In genomic region chr7:2924866-2925840, GRCh38 we compare ENCODE assay signal across 16 cellular contexts.
DNase-seq lines count a peak whose midpoint lies in the region; ATAC-seq and TF ChIP-seq lines count a peak whose summit lies in the region.
"Had no signal": no experiment of that assay in that cellular context is flagged by ENCODE, and none has a peak within 500 bp of the region (broad histone marks: within the 10 kb centered on the region; RNA-seq: fewer than 3 reads in every experiment).

No MANE protein-coding gene starts in this region.

- POLR2A ChIA-PET in AG04450 (lab: Yijun Ruan, JAX): no interaction called here
- POLR2A ChIA-PET in WTC11 (lab: Charles Lee): no interaction called here

- in situ Hi-C loops in KBM-7 (cut with MboI; ENCODE audit: low pct_unique_long_range_greater_than_20kb, low sequenced_read_pairs): no loop called here

- peaks cover 27% of the 10 kb centered on the region for H3K27me3 ChIP-seq in AG04450 (ENCODE audit: control insufficient read depth, insufficient read depth, low read length)

- ATAC-seq in WTC11 (no peak), GM21423 (IDR thresholded peaks at IDR 0.05; ENCODE audit: unreplicated experiment) (no peak)

- peaks cover 5% of the 10 kb centered on the region for H3K9me3 Mint-ChIP-seq in WTC11
- H3K9me3 Mint-ChIP-seq: activated naive CD8-positive, alpha-beta T cell treated with anti-CD3 and anti-CD28 coated beads, Interleukin-2, amount 10 ng/mL, durations not matched to agents 7 days and 5 days had no signal

- H3K4me1 Mint-ChIP-seq in WTC11: no peaks in the 10 kb centered on the region
- H3K4me1 Mint-ChIP-seq: activated naive CD8-positive, alpha-beta T cell treated with anti-CD3 and anti-CD28 coated beads, Interleukin-2, amount 10 ng/mL, durations not matched to agents 7 days and 5 days; CD4-positive, alpha-beta memory T cell; IgD-negative memory B cell had no signal

- H3K4me3 Mint-ChIP-seq in WTC11: no peak overlapping the region
- H3K4me3 Mint-ChIP-seq: activated naive CD8-positive, alpha-beta T cell treated with anti-CD3 and anti-CD28 coated beads, Interleukin-2, amount 10 ng/mL, durations not matched to agents 7 days and 5 days; IgD-negative memory B cell had no signal

- DNase-seq in NCI-H345 (lab: John Stamatoyannopoulos, UW) (peak; percentile 8), NCI-H345 treated with DMSO at 0.1 percent for 48 hours (lab: John Stamatoyannopoulos, UW; ENCODE audit: unreplicated experiment) (no peak), AG04450 (ENCODE audit: low read depth, low spot score) (no peak), WTC11 (ENCODE audit: low spot score) (peak; percentile 6), mesenteric fat pad (ENCODE audit: low spot score) (peak; percentile 77), 8988T (no peak), KBM-7 (no peak)
- DNase-seq: activated CD4-positive, CD25-positive, alpha-beta regulatory T cell treated with anti-CD3 and anti-CD28 coated beads, Interleukin-2, amount 50 U/mL, for 72 hours; CD4-positive, alpha-beta memory T cell; NCI-H2227 treated with DMSO at 0.1 percent for 48 hours; SHP77; trophoblast cell had no signal

- no peaks in the 10 kb centered on the region; the same call in 1 of the 2 replicates for H3K9me3 ChIP-seq in AG04450 (ENCODE audit: control insufficient read depth, insufficient read depth, low read length)
- H3K9me3 ChIP-seq: breast epithelium had no signal

- CTCF ChIA-PET in AG04450 (lab: Charles Lee): interaction anchor here (1.1 kb wide), 1 partner anchor 9 kb away, joined by 3 read pairs; no protein-coding TSS in a partner anchor
- CTCF ChIA-PET in WTC11 (lab: Charles Lee): interaction anchor here (1.0 to 2.7 kb wide), 2 partner anchors 8 to 38 kb away, joined by 4 to 7 read pairs; no protein-coding TSS in a partner anchor

- H3K27ac Mint-ChIP-seq in WTC11: no peak overlapping the region

- peaks cover 4% of the 10 kb centered on the region for H3K36me3 Mint-ChIP-seq in WTC11

- H3K27me3 Mint-ChIP-seq in WTC11 (ENCODE audit: low read depth): no peaks in the 10 kb centered on the region
- H3K27me3 Mint-ChIP-seq: activated naive CD8-positive, alpha-beta T cell treated with anti-CD3 and anti-CD28 coated beads, Interleukin-2, amount 10 ng/mL, durations not matched to agents 7 days and 5 days; CD4-positive, alpha-beta memory T cell; IgD-negative memory B cell had no signal

- H3K27ac ChIP-seq in AG04450 (ENCODE audit: low read depth, low read length): peak overlapping the region; percentile 2
- H3K27ac ChIP-seq: breast epithelium had no signal

- H3K4me3 ChIP-seq in AG04450 (ENCODE audit: low read depth, low read length): no peak overlapping the region
- H3K4me3 ChIP-seq: breast epithelium had no signal

- no peak for TF ChIP-seq CTCF in AG04450 (IDR thresholded peaks at IDR 0.05; ENCODE audit: low read depth, low read length)
- no peak for TF ChIP-seq CTCF in WTC11 (IDR thresholded peaks at IDR 0.05)

TF ChIP-seq in WTC11, 78 proteins besides CTCF, POLR2A, EP300 and RAD21:
- no peak for TF ChIP-seq GRHL2 (CRISPR knock-in tag; IDR thresholded peaks at IDR 0.05; ENCODE audit: insufficient replicate concordance, severe bottlenecking)
- TF ChIP-seq SOX15 (CRISPR knock-in tag; IDR thresholded peaks at IDR 0.05): no peak
- TF ChIP-seq USF2 (CRISPR knock-in tag; IDR thresholded peaks at IDR 0.05): no peak
- no peak for TF ChIP-seq TEAD4 (CRISPR knock-in tag; IDR thresholded peaks at IDR 0.05)
- no peak for TF ChIP-seq ATF3 (CRISPR knock-in tag; conservative IDR thresholded peaks at IDR 0.05)
- no peak for TF ChIP-seq ATF1 (CRISPR knock-in tag; IDR thresholded peaks at IDR 0.05)
- TF ChIP-seq, protein P1, sequence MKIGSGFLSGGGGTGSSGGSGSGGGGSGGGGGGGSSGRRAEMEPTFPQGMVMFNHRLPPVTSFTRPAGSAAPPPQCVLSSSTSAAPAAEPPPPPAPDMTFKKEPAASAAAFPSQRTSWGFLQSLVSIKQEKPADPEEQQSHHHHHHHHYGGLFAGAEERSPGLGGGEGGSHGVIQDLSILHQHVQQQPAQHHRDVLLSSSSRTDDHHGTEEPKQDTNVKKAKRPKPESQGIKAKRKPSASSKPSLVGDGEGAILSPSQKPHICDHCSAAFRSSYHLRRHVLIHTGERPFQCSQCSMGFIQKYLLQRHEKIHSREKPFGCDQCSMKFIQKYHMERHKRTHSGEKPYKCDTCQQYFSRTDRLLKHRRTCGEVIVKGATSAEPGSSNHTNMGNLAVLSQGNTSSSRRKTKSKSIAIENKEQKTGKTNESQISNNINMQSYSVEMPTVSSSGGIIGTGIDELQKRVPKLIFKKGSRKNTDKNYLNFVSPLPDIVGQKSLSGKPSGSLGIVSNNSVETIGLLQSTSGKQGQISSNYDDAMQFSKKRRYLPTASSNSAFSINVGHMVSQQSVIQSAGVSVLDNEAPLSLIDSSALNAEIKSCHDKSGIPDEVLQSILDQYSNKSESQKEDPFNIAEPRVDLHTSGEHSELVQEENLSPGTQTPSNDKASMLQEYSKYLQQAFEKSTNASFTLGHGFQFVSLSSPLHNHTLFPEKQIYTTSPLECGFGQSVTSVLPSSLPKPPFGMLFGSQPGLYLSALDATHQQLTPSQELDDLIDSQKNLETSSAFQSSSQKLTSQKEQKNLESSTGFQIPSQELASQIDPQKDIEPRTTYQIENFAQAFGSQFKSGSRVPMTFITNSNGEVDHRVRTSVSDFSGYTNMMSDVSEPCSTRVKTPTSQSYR (CRISPR knock-in tag; IDR thresholded peaks at IDR 0.05): no peak
- TF ChIP-seq, protein P2, sequence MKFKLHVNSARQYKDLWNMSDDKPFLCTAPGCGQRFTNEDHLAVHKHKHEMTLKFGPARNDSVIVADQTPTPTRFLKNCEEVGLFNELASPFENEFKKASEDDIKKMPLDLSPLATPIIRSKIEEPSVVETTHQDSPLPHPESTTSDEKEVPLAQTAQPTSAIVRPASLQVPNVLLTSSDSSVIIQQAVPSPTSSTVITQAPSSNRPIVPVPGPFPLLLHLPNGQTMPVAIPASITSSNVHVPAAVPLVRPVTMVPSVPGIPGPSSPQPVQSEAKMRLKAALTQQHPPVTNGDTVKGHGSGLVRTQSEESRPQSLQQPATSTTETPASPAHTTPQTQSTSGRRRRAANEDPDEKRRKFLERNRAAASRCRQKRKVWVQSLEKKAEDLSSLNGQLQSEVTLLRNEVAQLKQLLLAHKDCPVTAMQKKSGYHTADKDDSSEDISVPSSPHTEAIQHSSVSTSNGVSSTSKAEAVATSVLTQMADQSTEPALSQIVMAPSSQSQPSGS (CRISPR knock-in tag; IDR thresholded peaks at IDR 0.05; ENCODE audit: borderline replicate concordance, low read depth): no peak
- TF ChIP-seq CREM (CRISPR knock-in tag; IDR thresholded peaks at IDR 0.05): no peak
- TF ChIP-seq CREB1 (CRISPR knock-in tag; IDR thresholded peaks at IDR 0.05): no peak
- TF ChIP-seq ZNF138 (CRISPR knock-in tag; conservative IDR thresholded peaks at IDR 0.05): no peak
- no peak for TF ChIP-seq E2F1 (CRISPR knock-in tag; IDR thresholded peaks at IDR 0.05)
- TF ChIP-seq, protein P3, sequence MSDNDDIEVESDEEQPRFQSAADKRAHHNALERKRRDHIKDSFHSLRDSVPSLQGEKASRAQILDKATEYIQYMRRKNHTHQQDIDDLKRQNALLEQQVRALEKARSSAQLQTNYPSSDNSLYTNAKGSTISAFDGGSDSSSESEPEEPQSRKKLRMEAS (CRISPR knock-in tag; IDR thresholded peaks at IDR 0.05): no peak

Comparison
In these comparisons a context has a peak if more than half of its experiments do, and no peak if none do; other contexts are left out.
1. DNase-seq: peak in NCI-H345 (single experiment), WTC11 (single experiment) and mesenteric fat pad (single experiment); none in NCI-H345 treated with DMSO at 0.1 percent for 48 hours (single experiment), AG04450 (single experiment), 8988T (single experiment) and KBM-7 (single experiment).